8 cellular contexts compared by ENCODE assay signal in genomic region chr19:47778089-47778953, GRCh38. TPM values are rescaled to one million over a fixed set of nuclear protein-coding genes. Genes with fewer than 3 reads are reported as not detected.
A peak's percentile ranks its signal among the peaks of the same experiment; 100 is the strongest.
DNase-seq lines count a peak whose midpoint lies in the region; ATAC-seq and TF ChIP-seq lines count a peak whose summit lies in the region.

SELENOW (plus strand) TSS chr19:47778703; CDS start chr19:47778786, 83 bp downstream.

- peaks cover 8% of the 10 kb centered on the region for H3K36me3 ChIP-seq in GM06990 (ENCODE audit: control insufficient read depth, insufficient read depth, low read length)
- peaks cover 20 to 25% of the 10 kb centered on the region in 2 donors for H3K36me3 ChIP-seq in ascending aorta
- H3K36me3 ChIP-seq in aorta (ENCODE audit: control insufficient read depth in 1 of 2, insufficient read depth in 2 of 2, low read length in 1 of 2): peaks cover 0 to 5% of the 10 kb centered on the region in 2 donors

- no peaks in the 10 kb centered on the region for H3K9me3 ChIP-seq in ascending aorta
- H3K9me3 ChIP-seq in aorta (ENCODE audit: control insufficient read depth, low read length): no peaks in the 10 kb centered on the region

- H3K27ac ChIP-seq in ascending aorta (peak within 1 kb of the TSS; percentile 97 to 98), aorta (ENCODE audit: low read depth in 1 of 2, low read length in 2 of 2) (peak within 1 kb of the TSS; percentile 93 to 94)

- peaks cover 18 to 30% of the 10 kb centered on the region in 2 donors for H3K4me1 ChIP-seq in ascending aorta
- H3K4me1 ChIP-seq in aorta (ENCODE audit: control insufficient read depth in 1 of 2, insufficient read depth in 2 of 2, low read length in 2 of 2): peaks cover 0 to 2% of the 10 kb centered on the region in 2 donors

- peak; percentile 88 for ATAC-seq in HG02642 (IDR thresholded peaks at IDR 0.05; ENCODE audit: poor library complexity, unreplicated experiment)
- peak; percentile 92 for ATAC-seq in aorta (ENCODE audit: low FRiP score)

- peak within 1 kb of the TSS; percentile 85 for H3K4me3 ChIP-seq in GM06990 (replicated peaks; ENCODE audit: low read depth, low read length)
- H3K4me3 ChIP-seq in ascending aorta: peak within 1 kb of the TSS; percentile 81 to 94
- peak within 1 kb of the TSS; percentile 71 to 95 for H3K4me3 ChIP-seq in aorta (ENCODE audit: low read length in 2 of 2)

- H3K27me3 ChIP-seq in GM06990 (replicated peaks; ENCODE audit: control insufficient read depth, insufficient read depth, low read length): no peaks in the 10 kb centered on the region
- no peaks in the 10 kb centered on the region for H3K27me3 ChIP-seq in ascending aorta
- H3K27me3 ChIP-seq in aorta (ENCODE audit: control insufficient read depth in 1 of 2, insufficient read depth in 2 of 2, low read length in 1 of 2): peaks cover 0 to 1% of the 10 kb centered on the region in 2 donors

- no peak for TF ChIP-seq CTCF in GM06990 (IDR thresholded peaks at IDR 0.05; ENCODE audit: insufficient read depth, low read length, poor library complexity, severe bottlenecking)
- no peak for TF ChIP-seq CTCF in ascending aorta (IDR thresholded peaks at IDR 0.05)

- intact Hi-C loops in ascending aorta (cut with DNase I) (loop anchor here (2.0 kb wide), 1 partner anchor 34 kb away; the partner anchor contains the start of gene NOP53), aorta (cut with DNase I) (no loop called here)

- WGBS in aorta, 2 donors: 0 to 1% methylated on average over 60 to 64 of the region's 64 CpGs

- DNase-seq in GM06990 (ENCODE audit: extremely low read depth, insufficient read length) (peak; percentile 86), NCI-H146 (lab: John Stamatoyannopoulos, UW) (peak; percentile 95), T-helper 22 cell (ENCODE audit: low read depth) (peak; percentile 59), ascending aorta (ENCODE audit: low spot score in 2 of 2) (peak in 1 of 2 donors; percentile 76), hepatic stellate cell (ENCODE audit: low spot score) (peak; percentile 88), renal cortical epithelial cell (ENCODE audit: low read depth) (peak; percentile 34), aorta (peak; percentile 85 to 93)

RNA-seq across cellular contexts. Expression of gene SELENOW, which starts in this region (rescaled TPM):
- total RNA-seq in ascending aorta (771 TPM), renal cortical epithelial cell (47.1 and 217 TPM in 2 replicates), aorta (100 to 1,000 TPM; 319 to 453 TPM)
- 1,000 to 10,000 TPM; 1,063 to 1,551 TPM for polyA plus RNA-seq in aorta
